Comparison of ENCODE assay signal across 7 cellular contexts in the genomic region with DNA sequence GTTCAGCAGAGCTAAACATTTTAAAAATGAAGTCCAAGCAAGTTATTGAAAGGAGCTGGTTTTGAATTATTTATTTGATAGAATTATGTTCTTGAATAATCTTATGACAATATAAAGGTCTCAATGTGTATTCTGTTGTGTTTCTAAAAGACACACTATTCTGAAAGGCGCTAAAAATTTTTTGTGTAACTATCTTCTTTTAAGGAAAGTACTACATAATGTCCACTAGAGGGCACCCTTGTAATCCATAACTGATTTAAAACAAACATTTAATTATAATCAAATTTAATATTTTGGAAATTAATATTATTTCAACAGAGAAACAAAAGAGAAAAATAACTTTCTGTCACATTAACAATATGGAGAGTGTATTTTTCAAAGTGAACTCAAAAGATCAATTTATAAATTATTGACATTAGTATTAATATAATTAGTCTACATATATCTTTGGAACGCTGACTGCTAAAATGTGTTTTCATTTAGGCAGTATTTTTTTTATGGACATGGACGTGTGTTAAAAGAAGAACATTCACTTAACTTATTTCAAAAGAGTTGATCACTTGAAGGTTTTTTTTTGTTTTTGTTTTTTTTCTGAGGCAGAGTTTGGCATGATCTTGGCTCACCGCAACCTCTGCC.
DNase-seq lines count a peak whose midpoint lies in the region; ATAC-seq and TF ChIP-seq lines count a peak whose summit lies in the region.

No MANE protein-coding gene starts in this region.

- H3K4me3 ChIP-seq in KMS-11 (IDR thresholded peaks at IDR 0.05; ENCODE audit: insufficient read depth, low read depth, low read length) (no peak overlapping the region), tibial nerve (no peak overlapping the region)

- WGBS in tibial nerve, 2 donors = 59 to 60% methylated on average over 4 of the region's 4 CpGs

- no peak overlapping the region for H3K4me3 Mint-ChIP-seq in activated T-cell treated with anti-CD3 and anti-CD28 coated beads, Interleukin-2, amount 50 U/mL, for 72 hours

- TF ChIP-seq POLR2A in tibial nerve (IDR thresholded peaks at IDR 0.05) = no peak

- no peaks in the 10 kb centered on the region for H3K79me2 ChIP-seq in KMS-11 (ENCODE audit: insufficient read depth, low read depth)

- no peaks in the 10 kb centered on the region for H3K4me1 Mint-ChIP-seq in activated T-cell treated with anti-CD3 and anti-CD28 coated beads, Interleukin-2, amount 50 U/mL, for 72 hours (ENCODE audit: low read depth)

- H2AFZ ChIP-seq in KMS-11 (ENCODE audit: low read depth) = no peak overlapping the region

- no peaks in the 10 kb centered on the region for H3K9me3 ChIP-seq in tibial nerve

- TF ChIP-seq CTCF in KMS-11 (conservative IDR thresholded peaks at IDR 0.05; ENCODE audit: low read depth, low read length) (peak; percentile 92), tibial nerve (IDR thresholded peaks at IDR 0.05) (peak; percentile 45 to 71 (median 53))

- H3K36me3 Mint-ChIP-seq in activated T-cell treated with anti-CD3 and anti-CD28 coated beads, Interleukin-2, amount 50 U/mL, for 72 hours (ENCODE audit: insufficient read depth in 2 of 2) = no peaks in the 10 kb centered on the region

- no peaks in the 10 kb centered on the region for H4K20me1 ChIP-seq in KMS-11 (ENCODE audit: insufficient read depth)

- H3K27ac ChIP-seq in KMS-11 = no peak overlapping the region
- H3K27ac ChIP-seq in tibial nerve = no peak overlapping the region

- no peaks in the 10 kb centered on the region for H3K27me3 ChIP-seq in KMS-11 (ENCODE audit: insufficient read depth, low read depth)
- no peaks in the 10 kb centered on the region for H3K27me3 ChIP-seq in tibial nerve

- H3K27ac Mint-ChIP-seq in activated T-cell treated with anti-CD3 and anti-CD28 coated beads, Interleukin-2, amount 50 U/mL, for 72 hours = no peak overlapping the region

- H3K9ac ChIP-seq in KMS-11 = no peak overlapping the region

- ATAC-seq in activated T-cell treated with anti-CD3 and anti-CD28 coated beads, Interleukin-2, amount 50 U/mL, for 72 hours (replicated peaks in 1 of 2) = no peak

- H3K9me3 Mint-ChIP-seq in activated T-cell treated with anti-CD3 and anti-CD28 coated beads, Interleukin-2, amount 50 U/mL, for 72 hours = no peaks in the 10 kb centered on the region

- no peaks in the 10 kb centered on the region for H3K36me3 ChIP-seq in KMS-11 (ENCODE audit: insufficient read depth)
- H3K36me3 ChIP-seq in tibial nerve = no peaks in the 10 kb centered on the region

- DNase-seq in GM04504 (ENCODE audit: low read depth) (peak; percentile 5), SK-N-DZ (ENCODE audit: low spot score) (peak; percentile 33), foreskin melanocyte (peak; percentile 11), tibial nerve (ENCODE audit: low spot score in 2 of 2) (no peak), UCSD-AML1 (lab: John Stamatoyannopoulos, UW; ENCODE audit: unreplicated experiment) (no peak)
- DNase-seq in activated T-cell treated with anti-CD3 and anti-CD28 coated beads, Interleukin-2, amount 50 U/mL, for 72 hours = no peak

- no peaks in the 10 kb centered on the region for H3K4me1 ChIP-seq in KMS-11 (ENCODE audit: low read depth, poor library complexity, severe bottlenecking)
- H3K4me1 ChIP-seq in tibial nerve = no peaks in the 10 kb centered on the region

- no peak overlapping the region for H3K4me2 ChIP-seq in KMS-11

- H3K27me3 Mint-ChIP-seq in activated T-cell treated with anti-CD3 and anti-CD28 coated beads, Interleukin-2, amount 50 U/mL, for 72 hours (ENCODE audit: low read depth) = no peaks in the 10 kb centered on the region

- TF ChIP-seq EP300 in tibial nerve (IDR thresholded peaks at IDR 0.05) = no peak

Comparison
In these comparisons a context has a peak if more than half of its experiments do, and no peak if none do; other contexts are left out.
1. DNase-seq: peak in GM04504 (single experiment), SK-N-DZ (single experiment) and foreskin melanocyte (single experiment); none in tibial nerve (0 of 2), activated T-cell treated with anti-CD3 and anti-CD28 coated beads, Interleukin-2, amount 50 U/mL, for 72 hours (0 of 2) and UCSD-AML1 (single experiment).